Comparison of ENCODE assay signal across 20 cellular contexts in genomic region chr11:65619281-65619928, GRCh38. TPM values are rescaled to one million over a fixed set of nuclear protein-coding genes. Genes with fewer than 3 reads are reported as not detected.
A peak's percentile ranks its signal among the peaks of the same experiment; 100 is the strongest.
DNase-seq lines count a peak whose midpoint lies in the region; ATAC-seq and TF ChIP-seq lines count a peak whose summit lies in the region.
"Had no signal": no experiment of that assay in that cellular context is flagged by ENCODE, and none has a peak within 500 bp of the region (broad histone marks: within the 10 kb centered on the region; RNA-seq: fewer than 3 reads in every experiment).

No MANE protein-coding gene starts in this region.

- peaks cover 29% of the 10 kb centered on the region for H3K36me3 Mint-ChIP-seq in activated CD4-positive, alpha-beta T cell treated with anti-CD3 and anti-CD28 coated beads, Interleukin-2, amount 10 ng/mL, durations not matched to agents 7 days and 5 days (ENCODE audit: low read depth)
- peaks cover 70% of the 10 kb centered on the region for H3K36me3 Mint-ChIP-seq in CD4-positive, alpha-beta T cell (ENCODE audit: low read depth)
- H3K36me3 Mint-ChIP-seq in T-helper 17 cell (ENCODE audit: low read depth), result peaks cover 3% of the 10 kb centered on the region
- peaks cover 5% of the 10 kb centered on the region for H3K36me3 Mint-ChIP-seq in neural crest cell (ENCODE audit: low read depth)

- no peaks in the 10 kb centered on the region for H3K27me3 Mint-ChIP-seq in activated CD4-positive, alpha-beta T cell treated with anti-CD3 and anti-CD28 coated beads, Interleukin-2, amount 10 ng/mL, durations not matched to agents 7 days and 5 days
- H3K27me3 Mint-ChIP-seq in CD4-positive, alpha-beta T cell, result no peaks in the 10 kb centered on the region
- H3K27me3 Mint-ChIP-seq in T-helper 17 cell (no peaks in the 10 kb centered on the region), neural crest cell (ENCODE audit: low read depth) (no peaks in the 10 kb centered on the region)

- no peak overlapping the region for H3K27ac ChIP-seq in CD4-positive, alpha-beta T cell (ENCODE audit: low read depth, low read length)
- H3K27ac ChIP-seq: Peyer's patch had no signal

- peaks cover 21% of the 10 kb centered on the region for H3K4me1 Mint-ChIP-seq in activated CD4-positive, alpha-beta T cell treated with anti-CD3 and anti-CD28 coated beads, Interleukin-2, amount 10 ng/mL, durations not matched to agents 7 days and 5 days
- H3K4me1 Mint-ChIP-seq in CD4-positive, alpha-beta T cell (ENCODE audit: low read depth), result peaks cover 29% of the 10 kb centered on the region
- H3K4me1 Mint-ChIP-seq in T-helper 17 cell (peaks cover 21% of the 10 kb centered on the region), neural crest cell (peaks cover 17% of the 10 kb centered on the region)

- no peaks in the 10 kb centered on the region for H3K27me3 ChIP-seq in CD4-positive, alpha-beta T cell (ENCODE audit: control insufficient read depth, insufficient read depth, low read length)
- H3K27me3 ChIP-seq: Peyer's patch had no signal

- ATAC-seq in CD4-positive, alpha-beta T cell (ENCODE audit: poor library complexity), result no peak
- no peak for ATAC-seq in T-helper 17 cell
- ATAC-seq in HG03460 (IDR thresholded peaks at IDR 0.05; ENCODE audit: unreplicated experiment), result no peak
- no peak for ATAC-seq in GM18502 (IDR thresholded peaks at IDR 0.05; ENCODE audit: poor library complexity, unreplicated experiment)

- no peaks in the 10 kb centered on the region for H3K9me3 Mint-ChIP-seq in activated CD4-positive, alpha-beta T cell treated with anti-CD3 and anti-CD28 coated beads, Interleukin-2, amount 10 ng/mL, durations not matched to agents 7 days and 5 days
- H3K9me3 Mint-ChIP-seq in CD4-positive, alpha-beta T cell, result no peaks in the 10 kb centered on the region
- H3K9me3 Mint-ChIP-seq in neural crest cell, result no peaks in the 10 kb centered on the region

- H3K27ac Mint-ChIP-seq in activated CD4-positive, alpha-beta T cell treated with anti-CD3 and anti-CD28 coated beads, Interleukin-2, amount 10 ng/mL, durations not matched to agents 7 days and 5 days, result peak overlapping the region; percentile 63
- no peak overlapping the region for H3K27ac Mint-ChIP-seq in CD4-positive, alpha-beta T cell
- H3K27ac Mint-ChIP-seq in T-helper 17 cell (peak overlapping the region; percentile 53), neural crest cell (ENCODE audit: unreplicated experiment) (no peak overlapping the region)

- TF ChIP-seq CTCF in CD4-positive, alpha-beta T cell (IDR thresholded peaks at IDR 0.05), result no peak
- no peak for TF ChIP-seq CTCF in neural crest cell (conservative IDR thresholded peaks at IDR 0.05)

- CTCF ChIA-PET in activated CD4-positive, alpha-beta T cell treated with anti-CD3 and anti-CD28 coated beads, Interleukin-2, amount 10 ng/mL, durations not matched to agents 7 days and 5 days (lab: Charles Lee), result no interaction called here
- CTCF ChIA-PET in CD4-positive, alpha-beta T cell (lab: Charles Lee), result no interaction called here

- DNase-seq in activated CD4-positive, alpha-beta T cell treated with anti-CD3 and anti-CD28 coated beads, Interleukin-2, amount 10 ng/mL, durations not matched to agents 7 days and 5 days, result no peak
- no peak for DNase-seq in activated CD4-positive, alpha-beta T cell treated with anti-CD3 and anti-CD28 coated beads for 4 hours
- no peak for DNase-seq in CD4-positive, alpha-beta T cell
- DNase-seq in T-helper 17 cell, result no peak
- no peak for DNase-seq in neural crest cell (ENCODE audit: low read depth, low spot score)
- DNase-seq in NCI-H510A (lab: John Stamatoyannopoulos, UW), result no peak
- DNase-seq: 8988T, C1 segment of cervical spinal cord, DMS 273 treated with DMSO at 0.1 percent for 48 hours, GDM1, GOT3, Kasumi-1, MM.1S, NCI-H1092 treated with DMSO at 0.1 percent for 48 hours, NCI-H2081 treated with DMSO at 0.1 percent for 48 hours, NCI-H524, Peyer's patch, Right ventricle myocardium superior had no signal

- intact Hi-C loops in CD4-positive, alpha-beta T cell (cut with DNase I, micrococcal nuclease), result loop anchor here (5.0 kb wide), 3 partner anchors 33 to 238 kb away; partner anchors contain the start of genes CFL1 (in 1 of the 2) and KAT5 (in 1 of the 2)

- POLR2A ChIA-PET in activated CD4-positive, alpha-beta T cell treated with anti-CD3 and anti-CD28 coated beads, Interleukin-2, amount 10 ng/mL, durations not matched to agents 7 days and 5 days (lab: Charles Lee), result no interaction called here
- POLR2A ChIA-PET in CD4-positive, alpha-beta T cell (lab: Charles Lee), result no interaction called here

- H3K4me3 Mint-ChIP-seq in activated CD4-positive, alpha-beta T cell treated with anti-CD3 and anti-CD28 coated beads, Interleukin-2, amount 10 ng/mL, durations not matched to agents 7 days and 5 days, result no peak overlapping the region
- H3K4me3 Mint-ChIP-seq in CD4-positive, alpha-beta T cell, result peak overlapping the region; percentile 74
- H3K4me3 Mint-ChIP-seq in T-helper 17 cell (no peak overlapping the region), neural crest cell (peak overlapping the region; percentile 78)

- no peaks in the 10 kb centered on the region for H3K9me3 ChIP-seq in CD4-positive, alpha-beta T cell (ENCODE audit: control insufficient read depth, low read length)
- H3K9me3 ChIP-seq in T-helper 17 cell (ENCODE audit: control insufficient read depth, low read length, poor library complexity, severe bottlenecking), result no peaks in the 10 kb centered on the region
- H3K9me3 ChIP-seq: Peyer's patch had no signal

RNA-seq across cellular contexts. Expression of gene PCNX3, which starts 3.8 kb away (rescaled TPM):
- 10 to 100 TPM; 47.7 to 50.2 TPM for total RNA-seq in activated CD4-positive, alpha-beta T cell treated with anti-CD3 and anti-CD28 coated beads, Interleukin-2, amount 10 ng/mL, durations not matched to agents 7 days and 5 days
- 10 to 100 TPM; 37.3 to 40.5 TPM for total RNA-seq in CD4-positive, alpha-beta T cell
- total RNA-seq in T-helper 17 cell, result 10 to 100 TPM; 56.0 to 60.5 TPM
- 58.2 and 58.9 TPM in 2 replicates for total RNA-seq in neural crest cell

RNA-seq across cellular contexts. Expression of gene MAP3K11, which starts 5.4 kb away (rescaled TPM):
- 10 to 100 TPM; 61.0 to 67.1 TPM for total RNA-seq in activated CD4-positive, alpha-beta T cell treated with anti-CD3 and anti-CD28 coated beads, Interleukin-2, amount 10 ng/mL, durations not matched to agents 7 days and 5 days
- 10 to 100 TPM; 45.2 to 45.8 TPM for total RNA-seq in CD4-positive, alpha-beta T cell
- total RNA-seq in T-helper 17 cell (10 to 100 TPM; 63.1 to 64.6 TPM), neural crest cell (88.3 and 94.0 TPM in 2 replicates)

RNA-seq across cellular contexts. Expression of gene SIPA1, which starts 18.5 kb away (rescaled TPM):
- total RNA-seq in activated CD4-positive, alpha-beta T cell treated with anti-CD3 and anti-CD28 coated beads, Interleukin-2, amount 10 ng/mL, durations not matched to agents 7 days and 5 days, result 100 to 1,000 TPM; 229 to 235 TPM
- total RNA-seq in CD4-positive, alpha-beta T cell, result 100 to 1,000 TPM; 272 to 298 TPM
- total RNA-seq in T-helper 17 cell (100 to 1,000 TPM; 142 to 182 TPM), neural crest cell (17.5 and 23.6 TPM in 2 replicates)

RNA-seq across cellular contexts. Expression of gene KCNK7, which starts 23.8 kb away (rescaled TPM):
- 1 to 10 TPM in 1 of 2 experiments, under 1 TPM in 1; 1.00 to 3.3 TPM for total RNA-seq in activated CD4-positive, alpha-beta T cell treated with anti-CD3 and anti-CD28 coated beads, Interleukin-2, amount 10 ng/mL, durations not matched to agents 7 days and 5 days
- 1 to 10 TPM; 4.9 to 5.0 TPM for total RNA-seq in CD4-positive, alpha-beta T cell
- total RNA-seq in T-helper 17 cell (1 to 10 TPM; 4.7 to 5.7 TPM), neural crest cell (1.0 and 1.1 TPM in 2 replicates)

RNA-seq across cellular contexts. Expression of gene RELA, which starts 43.3 kb away (rescaled TPM):
- 10 to 100 TPM; 76.7 to 79.8 TPM for total RNA-seq in activated CD4-positive, alpha-beta T cell treated with anti-CD3 and anti-CD28 coated beads, Interleukin-2, amount 10 ng/mL, durations not matched to agents 7 days and 5 days
- 100 to 1,000 TPM; 379 to 382 TPM for total RNA-seq in CD4-positive, alpha-beta T cell
- total RNA-seq in T-helper 17 cell, result 100 to 1,000 TPM; 302 to 378 TPM
- total RNA-seq in neural crest cell, result 49.0 and 53.7 TPM in 2 replicates

Comparison
In these comparisons a context has a peak if more than half of its experiments do, and no peak if none do; other contexts are left out.
1. H3K27ac Mint-ChIP-seq: peak in activated CD4-positive, alpha-beta T cell treated with anti-CD3 and anti-CD28 coated beads, Interleukin-2, amount 10 ng/mL, durations not matched to agents 7 days and 5 days (single experiment) and T-helper 17 cell (single experiment); none in CD4-positive, alpha-beta T cell (single experiment) and neural crest cell (single experiment).
2. H3K4me3 Mint-ChIP-seq: peak in CD4-positive, alpha-beta T cell (single experiment) and neural crest cell (single experiment); none in activated CD4-positive, alpha-beta T cell treated with anti-CD3 and anti-CD28 coated beads, Interleukin-2, amount 10 ng/mL, durations not matched to agents 7 days and 5 days (single experiment) and T-helper 17 cell (single experiment).